11 cellular contexts compared by ENCODE assay signal in the genomic region with DNA sequence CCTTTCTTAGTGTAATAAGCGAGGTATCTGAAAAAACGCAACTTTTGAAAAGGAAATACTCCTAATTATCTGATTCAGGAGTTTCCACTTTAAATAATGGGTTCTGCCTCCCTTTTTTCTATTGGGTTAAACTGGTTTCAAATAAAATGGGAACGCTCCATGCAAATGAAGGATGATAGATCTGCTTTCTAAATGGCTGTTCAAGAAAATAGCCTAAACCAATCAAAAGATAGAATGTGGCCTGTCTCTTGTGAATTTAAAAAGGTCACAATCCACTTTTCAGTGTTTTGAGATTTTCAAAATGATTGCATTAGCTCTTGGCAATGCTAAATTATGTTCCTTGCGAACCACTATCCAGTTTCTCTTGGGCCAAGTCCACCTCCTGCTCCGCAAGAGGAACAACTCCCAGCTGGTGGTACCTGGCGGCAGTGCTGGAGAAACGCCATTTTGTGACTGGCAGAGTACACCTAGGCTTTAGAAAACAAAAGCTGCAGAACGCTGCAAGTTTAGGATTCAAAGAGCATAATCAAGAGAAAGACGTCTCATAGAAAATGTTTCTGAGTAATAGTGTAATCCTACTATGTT. TPM values are rescaled to one million over a fixed set of nuclear protein-coding genes. Genes with fewer than 3 reads are reported as not detected.
DNase-seq lines count a peak whose midpoint lies in the region; ATAC-seq and TF ChIP-seq lines count a peak whose summit lies in the region.
"Had no signal": no experiment of that assay in that cellular context is flagged by ENCODE, and none has a peak within 500 bp of the region (broad histone marks: within the 10 kb centered on the region; RNA-seq: fewer than 3 reads in every experiment).

No MANE protein-coding gene starts in this region.

- intact Hi-C loops in activated T-helper 2 cell treated with anti-CD3 and anti-CD28 coated beads, Interferon-gamma antibody, Interleukin-2, Interleukin-4, amounts not matched to agents 10 μg/mL and 5 μg/mL and 100 μg/mL, durations not matched to agents 14 hours and 24 hours and 36 hours (cut with micrococcal nuclease), result no loop called here

- no peaks in the 10 kb centered on the region for H3K9me2 ChIP-seq in MM.1S (replicated peaks; ENCODE audit: insufficient read depth, low read length)

- peak overlapping the region; percentile 81; the same call in 1 of the 2 replicates for H3K4me3 ChIP-seq in iPS-18c (ENCODE audit: insufficient read depth, low read depth, low read length)
- peak overlapping the region; percentile 84 for H3K4me3 ChIP-seq in thoracic aorta
- no peak overlapping the region for H3K4me3 ChIP-seq in MM.1S (ENCODE audit: low read length)
- H3K4me3 ChIP-seq in upper lobe of left lung, result peak overlapping the region in 1 of 4 donors; percentile 56
- H3K4me3 ChIP-seq: GM12878 had no signal

- H3K27ac ChIP-seq in thoracic aorta, result peak overlapping the region; percentile 96 to 98
- H3K27ac ChIP-seq in MM.1S (ENCODE audit: low read length), result no peak overlapping the region
- no peak overlapping the region for H3K27ac ChIP-seq in upper lobe of left lung
- H3K27ac ChIP-seq: BLaER1 had no signal

- TF ChIP-seq EP300 in upper lobe of left lung (IDR thresholded peaks at IDR 0.05), result no peak

- 76 to 83% methylated on average over 9 of the region's 9 CpGs for WGBS in upper lobe of left lung, 2 donors

- H3K9me3 ChIP-seq in iPS-18c (ENCODE audit: control insufficient read depth, insufficient read depth, low read length) (no peaks in the 10 kb centered on the region), thoracic aorta (no peaks in the 10 kb centered on the region), MM.1S (replicated peaks; ENCODE audit: insufficient read depth, low read length) (no peaks in the 10 kb centered on the region), upper lobe of left lung (no peaks in the 10 kb centered on the region)

- ATAC-seq in thoracic aorta (ENCODE audit: insufficient number of reproducible peaks, low FRiP score, low read depth) (no peak), HG02571 (IDR thresholded peaks at IDR 0.05; ENCODE audit: unreplicated experiment) (no peak), upper lobe of left lung (ENCODE audit: low FRiP score in 2 of 2) (no peak)

- TF ChIP-seq POLR2A in upper lobe of left lung (IDR thresholded peaks at IDR 0.05), result no peak

- no peak overlapping the region for H2AFZ ChIP-seq in MM.1S (ENCODE audit: low read length)

- no peaks in the 10 kb centered on the region for H3K9me3 Mint-ChIP-seq in activated naive CD4-positive, alpha-beta T cell treated with anti-CD3 and anti-CD28 coated beads, Interleukin-2, amount 50 U/mL, for 24 hours
- H3K9me3 Mint-ChIP-seq in activated T-helper 2 cell treated with anti-CD3 and anti-CD28 coated beads, Interferon-gamma antibody, Interleukin-2, Interleukin-4, amounts not matched to agents 10 μg/mL and 5 μg/mL and 100 μg/mL, durations not matched to agents 14 hours and 24 hours and 36 hours, result peaks cover 15% of the 10 kb centered on the region

- H3K36me3 Mint-ChIP-seq in activated naive CD4-positive, alpha-beta T cell treated with anti-CD3 and anti-CD28 coated beads, Interleukin-2, amount 50 U/mL, for 24 hours, result no peaks in the 10 kb centered on the region
- peaks cover 13% of the 10 kb centered on the region for H3K36me3 Mint-ChIP-seq in activated T-helper 2 cell treated with anti-CD3 and anti-CD28 coated beads, Interferon-gamma antibody, Interleukin-2, Interleukin-4, amounts not matched to agents 10 μg/mL and 5 μg/mL and 100 μg/mL, durations not matched to agents 14 hours and 24 hours and 36 hours (ENCODE audit: low read depth)

- H3K79me2 ChIP-seq in MM.1S (ENCODE audit: low read length), result no peaks in the 10 kb centered on the region

- H3K36me3 ChIP-seq in thoracic aorta (no peaks in the 10 kb centered on the region), MM.1S (replicated peaks; ENCODE audit: insufficient read depth, low read length) (no peaks in the 10 kb centered on the region), upper lobe of left lung (no peaks in the 10 kb centered on the region)
- H3K36me3 ChIP-seq: BLaER1 had no signal

- peak overlapping the region; percentile 76 for H3K27ac Mint-ChIP-seq in activated naive CD4-positive, alpha-beta T cell treated with anti-CD3 and anti-CD28 coated beads, Interleukin-2, amount 50 U/mL, for 24 hours
- peak overlapping the region; percentile 76 for H3K27ac Mint-ChIP-seq in activated T-helper 2 cell treated with anti-CD3 and anti-CD28 coated beads, Interferon-gamma antibody, Interleukin-2, Interleukin-4, amounts not matched to agents 10 μg/mL and 5 μg/mL and 100 μg/mL, durations not matched to agents 14 hours and 24 hours and 36 hours

- H3K27me3 Mint-ChIP-seq in activated naive CD4-positive, alpha-beta T cell treated with anti-CD3 and anti-CD28 coated beads, Interleukin-2, amount 50 U/mL, for 24 hours, result no peaks in the 10 kb centered on the region
- H3K27me3 Mint-ChIP-seq in activated T-helper 2 cell treated with anti-CD3 and anti-CD28 coated beads, Interferon-gamma antibody, Interleukin-2, Interleukin-4, amounts not matched to agents 10 μg/mL and 5 μg/mL and 100 μg/mL, durations not matched to agents 14 hours and 24 hours and 36 hours (ENCODE audit: low read depth), result no peaks in the 10 kb centered on the region

- peaks cover 44% of the 10 kb centered on the region for H3K4me1 Mint-ChIP-seq in activated naive CD4-positive, alpha-beta T cell treated with anti-CD3 and anti-CD28 coated beads, Interleukin-2, amount 50 U/mL, for 24 hours
- H3K4me1 Mint-ChIP-seq in activated T-helper 2 cell treated with anti-CD3 and anti-CD28 coated beads, Interferon-gamma antibody, Interleukin-2, Interleukin-4, amounts not matched to agents 10 μg/mL and 5 μg/mL and 100 μg/mL, durations not matched to agents 14 hours and 24 hours and 36 hours (ENCODE audit: low read depth), result peaks cover 46% of the 10 kb centered on the region

- H3K27me3 ChIP-seq in thoracic aorta (replicated peaks; ENCODE audit: insufficient read depth) (no peaks in the 10 kb centered on the region), MM.1S (replicated peaks; ENCODE audit: insufficient read depth, low read length) (no peaks in the 10 kb centered on the region), upper lobe of left lung (no peaks in the 10 kb centered on the region)
- H3K27me3 ChIP-seq: BLaER1 had no signal

- no peak overlapping the region for H3K4me2 ChIP-seq in MM.1S (ENCODE audit: low read depth, low read length)

- H3K4me3 Mint-ChIP-seq in activated naive CD4-positive, alpha-beta T cell treated with anti-CD3 and anti-CD28 coated beads, Interleukin-2, amount 50 U/mL, for 24 hours, result peak overlapping the region; percentile 39
- peak overlapping the region; percentile 64 for H3K4me3 Mint-ChIP-seq in activated T-helper 2 cell treated with anti-CD3 and anti-CD28 coated beads, Interferon-gamma antibody, Interleukin-2, Interleukin-4, amounts not matched to agents 10 μg/mL and 5 μg/mL and 100 μg/mL, durations not matched to agents 14 hours and 24 hours and 36 hours (ENCODE audit: low read depth)

- 0 out of 2 replicates have a peak, but pooled peaks cover 11% of the 10 kb centered on the region for H3F3A ChIP-seq in MM.1S (ENCODE audit: insufficient read depth, low read length)

- TF ChIP-seq CTCF in thoracic aorta (IDR thresholded peaks at IDR 0.05) (no peak), MM.1S (IDR thresholded peaks at IDR 0.05; ENCODE audit: low read length) (no peak), upper lobe of left lung (IDR thresholded peaks at IDR 0.05) (no peak)

- H4K20me1 ChIP-seq in MM.1S (ENCODE audit: insufficient read depth, low read length), result no peaks in the 10 kb centered on the region
- H4K20me1 ChIP-seq: BLaER1 had no signal

- no peak for DNase-seq in activated naive CD4-positive, alpha-beta T cell treated with Interleukin-2 at 50 U/mL for 16 hours
- DNase-seq in activated T-helper 2 cell treated with anti-CD3 and anti-CD28 coated beads, Interferon-gamma antibody, Interleukin-2, Interleukin-4, amounts not matched to agents 10 μg/mL and 5 μg/mL and 100 μg/mL, durations not matched to agents 14 hours and 24 hours and 36 hours (ENCODE audit: low spot score), result no peak
- no peak for DNase-seq in thoracic aorta (ENCODE audit: low spot score)
- no peak for DNase-seq in MM.1S
- no peak for DNase-seq in upper lobe of left lung
- DNase-seq: left cardiac atrium had no signal

- no peak overlapping the region for H3K9ac ChIP-seq in MM.1S (ENCODE audit: low read length)
- H3K9ac ChIP-seq: BLaER1 had no signal

- H3K4me1 ChIP-seq in thoracic aorta (ENCODE audit: control insufficient read depth in 1 of 2, low read depth in 2 of 2) (peaks cover 5 to 15% of the 10 kb centered on the region in 2 donors), MM.1S (ENCODE audit: low read length) (0 out of 2 replicates have a peak, but pooled peaks cover 6% of the 10 kb centered on the region), upper lobe of left lung (peaks cover 0 to 24% (median 8%) of the 10 kb centered on the region in 4 donors)

RNA-seq across cellular contexts. Expression of a gene that starts 56.8 kb away (rescaled TPM):
- 29.2 and 29.5 TPM in 2 replicates for total RNA-seq in activated T-helper 2 cell treated with anti-CD3 and anti-CD28 coated beads, Interferon-gamma antibody, Interleukin-2, Interleukin-4, amounts not matched to agents 10 μg/mL and 5 μg/mL and 100 μg/mL, durations not matched to agents 14 hours and 24 hours and 36 hours
- total RNA-seq in thoracic aorta (10 to 100 TPM; 19.5 to 25.1 TPM), upper lobe of left lung (10 to 100 TPM in 5 of 6 donors, 1 to 10 TPM in 1; 9.0 to 22.0 (median 14.7) TPM)

Comparison
In these comparisons a context has a peak if more than half of its experiments do, and no peak if none do; other contexts are left out.
1. H3K27ac ChIP-seq: peak in thoracic aorta (2 of 2); none in MM.1S (single experiment) and upper lobe of left lung (0 of 4).